ENCODE assay signal across 8 cellular contexts in the genomic region with DNA sequence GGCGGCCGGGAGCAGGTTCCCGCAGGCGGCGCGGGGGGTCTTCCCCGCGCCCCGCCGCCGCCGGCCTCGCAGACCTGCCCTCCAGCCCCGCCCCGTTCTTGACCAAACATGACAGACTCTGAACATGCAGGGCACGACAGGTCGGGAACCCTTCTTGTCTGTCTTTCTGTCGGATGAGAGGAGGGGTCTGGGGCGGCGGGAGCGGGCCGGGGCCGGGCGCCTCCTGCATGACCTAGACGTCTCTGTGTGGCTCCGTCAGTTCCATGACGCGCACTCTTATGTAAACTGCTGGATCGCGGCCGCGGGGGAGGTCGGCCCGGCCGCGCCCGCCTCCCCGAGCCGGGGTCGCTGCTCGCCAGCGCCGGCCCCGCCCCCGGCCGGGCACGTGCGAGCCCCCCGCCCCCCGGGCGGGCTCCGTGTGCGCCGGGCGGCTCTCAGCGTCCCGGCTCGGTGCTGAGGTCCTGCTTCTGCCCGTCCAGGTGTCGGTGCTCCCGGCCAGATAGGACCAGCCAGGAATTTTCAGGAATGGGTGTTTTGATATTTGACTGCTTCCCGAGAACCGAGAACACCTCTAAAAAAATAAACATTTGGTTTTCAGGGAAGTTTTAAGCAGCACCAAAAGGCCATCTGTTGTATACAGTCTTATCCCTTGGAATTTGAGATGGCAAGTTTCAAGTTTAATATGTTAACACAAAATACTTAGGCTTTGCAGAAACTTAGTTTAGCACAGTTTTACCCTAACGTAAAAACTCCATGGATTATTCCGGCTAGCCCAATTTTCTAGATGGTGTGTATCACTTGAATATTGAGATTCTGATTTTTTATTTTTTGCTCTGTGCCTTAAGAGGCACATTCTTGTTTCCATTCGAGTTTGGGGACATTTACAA. TPM values are rescaled to one million over a fixed set of nuclear protein-coding genes. Genes with fewer than 3 reads are reported as not detected.
DNase-seq lines count a peak whose midpoint lies in the region; TF ChIP-seq lines count a peak whose summit lies in the region.

No MANE protein-coding gene starts in this region.

- no peak overlapping the region for H4K91ac ChIP-seq in neuronal stem cell (ENCODE audit: low read depth, low read length, poor library complexity)

- peak overlapping the region; percentile 100 for H3K4ac ChIP-seq in neuronal stem cell (ENCODE audit: low read length)

- peak overlapping the region; percentile 95 for H3K4me2 ChIP-seq in Loucy (ENCODE audit: low read depth, low read length, poor library complexity, severe bottlenecking)
- peak overlapping the region; percentile 86 for H3K4me2 ChIP-seq in neuronal stem cell (ENCODE audit: insufficient read depth, low read length, poor library complexity, severe bottlenecking)

- peaks cover 18% of the 10 kb centered on the region for H3K79me2 ChIP-seq in Loucy (ENCODE audit: insufficient read depth, low read length)

- H3K4me1 ChIP-seq in Loucy (ENCODE audit: insufficient read depth, low read length, poor library complexity, severe bottlenecking) (peaks cover 35% of the 10 kb centered on the region), SJCRH30 (0 out of 2 replicates have a peak, but pooled peaks cover 2% of the 10 kb centered on the region), neuronal stem cell (ENCODE audit: control insufficient read depth in 2 of 2, insufficient read depth in 1 of 2, low read depth in 1 of 2, low read length in 2 of 2) (peaks cover 0 to 6% of the 10 kb centered on the region in 2 donors), subcutaneous abdominal adipose tissue (ENCODE audit: control insufficient read depth in 5 of 5, insufficient read depth in 5 of 5, low read length in 5 of 5) (peaks cover 2 to 23% (median 13%) of the 10 kb centered on the region in 5 donors)

- H3K14ac ChIP-seq in neuronal stem cell (ENCODE audit: low read length) = peak overlapping the region; percentile 100

- no peaks in the 10 kb centered on the region for H3K9me2 ChIP-seq in Loucy (replicated peaks; ENCODE audit: low read depth, low read length)

- no peaks in the 10 kb centered on the region for H3K9me3 ChIP-seq in Loucy (ENCODE audit: insufficient read depth, low read depth, low read length)
- H3K9me3 ChIP-seq in SJCRH30 (replicated peaks) = no peaks in the 10 kb centered on the region
- no peaks in the 10 kb centered on the region for H3K9me3 ChIP-seq in neuronal stem cell (replicated peaks in 1 of 2; ENCODE audit: control insufficient read depth in 2 of 2, insufficient read depth in 1 of 2, low read depth in 1 of 2, low read length in 2 of 2)
- no peaks in the 10 kb centered on the region for H3K9me3 ChIP-seq in subcutaneous abdominal adipose tissue (ENCODE audit: control insufficient read depth in 5 of 5, low read length in 5 of 5)

- no peaks in the 10 kb centered on the region for H4K20me1 ChIP-seq in Loucy (ENCODE audit: insufficient read depth, low read length, poor library complexity, severe bottlenecking)

- peaks cover 12% of the 10 kb centered on the region; the same call in 1 of the 2 replicates for H3F3A ChIP-seq in Loucy (ENCODE audit: low read depth)

- H3K4me3 ChIP-seq in H7 (ENCODE audit: insufficient read depth, low read depth, low read length) = peak overlapping the region; percentile 95
- H3K4me3 ChIP-seq in Loucy (ENCODE audit: low read length, poor library complexity, severe bottlenecking) = peak overlapping the region; percentile 90
- H3K4me3 ChIP-seq in SJCRH30 = peak overlapping the region; percentile 73
- H3K4me3 ChIP-seq in neuronal stem cell (ENCODE audit: low read length in 2 of 2) = peak overlapping the region; percentile 96 to 98
- H3K4me3 ChIP-seq in subcutaneous abdominal adipose tissue (ENCODE audit: low read depth in 1 of 5, low read length in 5 of 5) = peak overlapping the region; percentile 74 to 91 (median 84)

- peak overlapping the region; percentile 81 for H2BK15ac ChIP-seq in neuronal stem cell (ENCODE audit: low read length)

- H2BK12ac ChIP-seq in neuronal stem cell (ENCODE audit: low read length) = no peak overlapping the region

- peak overlapping the region; percentile 98 for H3K27ac ChIP-seq in SJCRH30
- peak overlapping the region; percentile 100 for H3K27ac ChIP-seq in neuronal stem cell (replicated peaks; ENCODE audit: low read length)
- H3K27ac ChIP-seq in subcutaneous abdominal adipose tissue (ENCODE audit: low read depth, low read length) = peak overlapping the region; percentile 100

- WGBS in neuronal stem cell (ENCODE audit: extremely low coverage in 2 of 2, insufficient read length in 2 of 2, insufficient replicate concordance in 1 of 2), 2 donors = no CpG with 5 or more reads among the region's 66 CpGs

- no peaks in the 10 kb centered on the region for H3K27me3 ChIP-seq in H7 (ENCODE audit: control insufficient read depth, insufficient read depth, low read length)
- H3K27me3 ChIP-seq in Loucy (ENCODE audit: insufficient read depth, low read length, poor library complexity, severe bottlenecking) = peaks cover 4% of the 10 kb centered on the region
- no peaks in the 10 kb centered on the region for H3K27me3 ChIP-seq in SJCRH30
- H3K27me3 ChIP-seq in neuronal stem cell (ENCODE audit: control insufficient read depth in 3 of 3, insufficient read depth in 3 of 3, low read depth in 1 of 3, low read length in 3 of 3) = no peaks in the 10 kb centered on the region
- no peaks in the 10 kb centered on the region for H3K27me3 ChIP-seq in subcutaneous abdominal adipose tissue (ENCODE audit: control insufficient read depth in 5 of 5, insufficient read depth in 4 of 5, low read length in 5 of 5)

- H4K8ac ChIP-seq in neuronal stem cell (ENCODE audit: low read depth, low read length) = peak overlapping the region; percentile 100

- peak overlapping the region; percentile 99 for H2BK5ac ChIP-seq in neuronal stem cell (ENCODE audit: low read length)

- peak overlapping the region; percentile 80 for H2AFZ ChIP-seq in Loucy (ENCODE audit: low read length)
- peak overlapping the region; percentile 92 for H2AFZ ChIP-seq in neuronal stem cell (ENCODE audit: low read length)

- peak overlapping the region; percentile 100 for H2AK5ac ChIP-seq in neuronal stem cell (ENCODE audit: low read depth, low read length)

- DNase-seq in ELR (ENCODE audit: low read depth) = peak; percentile 89
- peak; percentile 94 for DNase-seq in H7
- peak; percentile 84 to 85 for DNase-seq in SJCRH30
- peak; percentile 51 to 71 (median 64) for DNase-seq in activated naive CD4-positive, alpha-beta T cell (lab: John Stamatoyannopoulos, UW)
- DNase-seq in foreskin melanocyte = peak; percentile 46
- peak; percentile 79 for DNase-seq in neuronal stem cell (ENCODE audit: low spot score)

- H3K36me3 ChIP-seq in H7 (replicated peaks; ENCODE audit: control insufficient read depth, insufficient read depth, low read length) (no peaks in the 10 kb centered on the region), Loucy (ENCODE audit: insufficient read depth, low read length) (no peaks in the 10 kb centered on the region), SJCRH30 (no peaks in the 10 kb centered on the region), neuronal stem cell (replicated peaks in 1 of 2; ENCODE audit: control insufficient read depth in 2 of 2, insufficient read depth in 2 of 2, low read length in 2 of 2) (no peaks in the 10 kb centered on the region), subcutaneous abdominal adipose tissue (ENCODE audit: control insufficient read depth in 5 of 5, insufficient read depth in 5 of 5, low read length in 5 of 5) (no peaks in the 10 kb centered on the region)

- H3K9ac ChIP-seq in Loucy (ENCODE audit: low read depth, low read length, poor library complexity, severe bottlenecking) (peak overlapping the region; percentile 100), neuronal stem cell (ENCODE audit: low read depth, low read length, poor library complexity) (peak overlapping the region; percentile 100), subcutaneous abdominal adipose tissue (ENCODE audit: low read length in 5 of 5) (peak overlapping the region; percentile 92 to 100 (median 99))

- no peak for TF ChIP-seq CTCF in Loucy (conservative IDR thresholded peaks at IDR 0.05; ENCODE audit: low read length)

- H2BK120ac ChIP-seq in neuronal stem cell (ENCODE audit: low read depth, low read length) = peak overlapping the region; percentile 89

- H3K23ac ChIP-seq in neuronal stem cell (ENCODE audit: low read depth, low read length, poor library complexity) = peak overlapping the region; percentile 100

- H3K18ac ChIP-seq in neuronal stem cell (ENCODE audit: low read length) = peak overlapping the region; percentile 100

- H3K79me1 ChIP-seq in neuronal stem cell (ENCODE audit: low read depth, low read length) = no peaks in the 10 kb centered on the region

RNA-seq across cellular contexts. Expression of a gene that starts 0.7 kb away (rescaled TPM):
- 5.3 and 16.0 TPM in 2 replicates for total RNA-seq in H7 (2014; rRNA removed; shearing (Covaris generic))
- total RNA-seq in SJCRH30 (2014; rRNA removed; shearing (Covaris generic)) = 1.4 and 1.6 TPM in 2 replicates
- polyA plus RNA-seq in neuronal stem cell (2013, experiment 1 of 2) = 22.9 TPM
- polyA plus RNA-seq in neuronal stem cell (2013, experiment 2 of 2) = 21.3 TPM

RNA-seq across cellular contexts. Expression of a gene that starts 21.3 kb away (rescaled TPM):
- total RNA-seq in H7 (2014; rRNA removed; shearing (Covaris generic)) = 2.1 and 5.9 TPM in 2 replicates
- 23.4 and 24.1 TPM in 2 replicates for total RNA-seq in SJCRH30 (2014; rRNA removed; shearing (Covaris generic))
- 25.2 TPM for polyA plus RNA-seq in neuronal stem cell (2013, experiment 1 of 2)
- 24.5 TPM for polyA plus RNA-seq in neuronal stem cell (2013, experiment 2 of 2)

Comparison
In these comparisons a context has a peak if more than half of its experiments do, and no peak if none do; other contexts are left out.
1. Peak in every context shown above with its lines: DNase-seq, H3K4me3 ChIP-seq and H3K27ac ChIP-seq.